ENCODE assay signal across 8 cellular contexts in the genomic region with DNA sequence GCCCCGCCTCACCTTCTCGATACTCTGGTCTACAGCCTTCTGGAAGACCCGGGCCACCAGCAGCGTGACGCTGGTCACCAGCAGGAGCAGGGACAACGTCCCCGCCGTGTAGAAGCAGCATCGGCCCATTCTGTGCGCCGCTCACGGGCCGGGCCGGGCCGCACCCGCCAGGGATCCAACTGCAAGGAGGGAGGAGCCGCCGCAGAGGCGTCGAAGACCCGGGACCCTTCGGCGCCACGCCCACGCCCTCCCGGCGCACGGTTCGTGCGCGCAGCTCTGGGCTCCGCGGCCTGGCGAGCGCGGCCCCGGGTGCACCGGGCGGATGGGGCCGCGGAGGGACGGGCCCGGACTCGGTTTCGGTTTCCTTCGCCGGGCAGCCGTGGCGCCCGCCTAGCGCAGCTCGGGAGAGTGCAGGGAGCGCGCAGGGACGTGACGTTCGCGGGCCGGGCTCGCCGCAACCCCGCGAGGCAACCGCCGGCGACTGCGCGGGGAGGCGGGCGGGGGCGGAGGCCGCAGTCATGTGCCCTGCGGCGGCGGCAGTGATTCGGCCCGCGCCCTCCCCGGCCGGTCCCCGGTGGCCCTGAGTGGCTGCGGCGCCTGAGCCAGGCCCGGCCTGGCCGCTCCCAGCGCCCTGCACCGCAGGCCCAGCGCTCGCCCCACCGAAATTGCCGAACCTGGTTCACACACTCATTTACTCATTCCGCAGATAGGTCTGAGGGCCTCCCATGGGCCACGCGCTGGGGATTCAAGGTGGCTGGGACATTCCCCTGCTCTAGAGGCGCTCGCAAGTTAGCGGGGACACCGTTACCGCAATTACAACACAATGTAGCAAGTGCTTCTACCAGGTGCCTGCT. TPM values are rescaled to one million over a fixed set of nuclear protein-coding genes. Genes with fewer than 3 reads are reported as not detected.
DNase-seq lines count a peak whose midpoint lies in the region; ATAC-seq and TF ChIP-seq lines count a peak whose summit lies in the region.

A gene with protein sequence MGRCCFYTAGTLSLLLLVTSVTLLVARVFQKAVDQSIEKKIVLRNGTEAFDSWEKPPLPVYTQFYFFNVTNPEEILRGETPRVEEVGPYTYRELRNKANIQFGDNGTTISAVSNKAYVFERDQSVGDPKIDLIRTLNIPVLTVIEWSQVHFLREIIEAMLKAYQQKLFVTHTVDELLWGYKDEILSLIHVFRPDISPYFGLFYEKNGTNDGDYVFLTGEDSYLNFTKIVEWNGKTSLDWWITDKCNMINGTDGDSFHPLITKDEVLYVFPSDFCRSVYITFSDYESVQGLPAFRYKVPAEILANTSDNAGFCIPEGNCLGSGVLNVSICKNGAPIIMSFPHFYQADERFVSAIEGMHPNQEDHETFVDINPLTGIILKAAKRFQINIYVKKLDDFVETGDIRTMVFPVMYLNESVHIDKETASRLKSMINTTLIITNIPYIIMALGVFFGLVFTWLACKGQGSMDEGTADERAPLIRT (minus strand): TSS at position 410 of the 854 bp plus-strand sequence. CDS start 281 bp downstream, at position 129.

- CTCF ChIA-PET in BJ (lab: Yijun Ruan, JAX), result interaction anchor here (2.3 to 4.3 kb wide), 2 partner anchors 16 to 34 kb away, joined by 6 to 17 read pairs; no protein-coding TSS in a partner anchor

- DNase-seq in BJ (ENCODE audit: low read depth) (peak; percentile 38), NCI-H526 (lab: John Stamatoyannopoulos, UW) (peak; percentile 37 to 85), ecto neural progenitor cell (ENCODE audit: low spot score) (peak; percentile 89), lower lobe of right lung (peak; percentile 93)
- peak; percentile 64 to 69 for DNase-seq in activated CD4-positive, alpha-beta T cell treated with anti-CD3 and anti-CD28 coated beads, Interleukin-2, amount 50 U/mL, for 48 hours
- DNase-seq in stimulated activated CD4-positive, alpha-beta T cell treated with anti-CD3 and anti-CD28 coated beads, TNF-alpha, amount 100 ng/mL, for 4 hours (ENCODE audit: low read depth in 3 of 3), result peak; percentile 28 to 63 (median 48)

- H3K36me3 ChIP-seq in BJ (ENCODE audit: control insufficient read depth, insufficient read depth, low read length) (no peaks in the 10 kb centered on the region), lower lobe of right lung (no peaks in the 10 kb centered on the region)

- H3K27me3 ChIP-seq in BJ (ENCODE audit: control insufficient read depth, insufficient read depth, low read length) (no peaks in the 10 kb centered on the region), lower lobe of right lung (ENCODE audit: low read depth) (no peaks in the 10 kb centered on the region)

- POLR2A ChIA-PET in BJ (lab: Charles Lee), result no interaction called here

- intact Hi-C loops in lower lobe of right lung (cut with DNase I), result no loop called here

- no peaks in the 10 kb centered on the region for H3K9me3 ChIP-seq in lower lobe of right lung

- H3K27ac ChIP-seq in lower lobe of right lung, result peak within 1 kb of the TSS; percentile 97

- peaks cover 88% of the 10 kb centered on the region for H3K4me1 ChIP-seq in lower lobe of right lung

- H3K4me3 ChIP-seq in BJ (ENCODE audit: low read depth, low read length) (peak within 1 kb of the TSS; percentile 82), lower lobe of right lung (peak within 1 kb of the TSS; percentile 68)

- peak; percentile 78 for ATAC-seq in GM19025 (IDR thresholded peaks at IDR 0.05; ENCODE audit: low read depth, unreplicated experiment)
- ATAC-seq in HG03196 (IDR thresholded peaks at IDR 0.05; ENCODE audit: unreplicated experiment), result peak; percentile 79
- ATAC-seq in lower lobe of right lung, result peak; percentile 94 to 96

- TF ChIP-seq CTCF in BJ (IDR thresholded peaks at IDR 0.05; ENCODE audit: insufficient read depth, low read depth, low read length), result no peak
- TF ChIP-seq CTCF in lower lobe of right lung (IDR thresholded peaks at IDR 0.05), result no peak

RNA-seq across cellular contexts. Expression of the gene that starts here (rescaled TPM):
- 65.3 and 120 TPM in 2 replicates for polyA plus RNA-seq in BJ (2011; rRNA removed)
- polyA minus RNA-seq in BJ (2011; rRNA and poly(A)+ RNA removed), result 57.5 and 58.9 TPM in 2 replicates
- 166 TPM for total RNA-seq in lower lobe of right lung

Comparison
In these comparisons a context has a peak if more than half of its experiments do, and no peak if none do; other contexts are left out.
1. Peak in every context shown above with its lines: DNase-seq, ATAC-seq, H3K4me3 ChIP-seq and H3K27ac ChIP-seq.
2. DNase-seq: peak in every context shown above with its lines; median percentile 93 in lower lobe of right lung; 89 in ecto neural progenitor cell; 66 in activated CD4-positive, alpha-beta T cell treated with anti-CD3 and anti-CD28 coated beads, Interleukin-2, amount 50 U/mL, for 48 hours; 61 in NCI-H526; 48 in stimulated activated CD4-positive, alpha-beta T cell treated with anti-CD3 and anti-CD28 coated beads, TNF-alpha, amount 100 ng/mL, for 4 hours; 38 in BJ.